ENCODE assay signal across 8 cellular contexts in genomic region chr10:24723788-24724380, GRCh38. TPM values are rescaled to one million over a fixed set of nuclear protein-coding genes. Genes with fewer than 3 reads are reported as not detected.
DNase-seq lines count a peak whose midpoint lies in the region; ATAC-seq lines count a peak whose summit lies in the region.

ARHGAP21 (minus strand) TSS chr10:24723887; CDS start chr10:24721899, 1,988 bp downstream.

- no peaks in the 10 kb centered on the region for H3K9me3 Mint-ChIP-seq in activated T-helper 17 cell treated with anti-CD3 and anti-CD28 coated beads, Interleukin-2, amount 50 U/mL, for 72 hours

- H3K4me1 Mint-ChIP-seq in activated T-helper 17 cell treated with anti-CD3 and anti-CD28 coated beads, Interleukin-2, amount 50 U/mL, for 72 hours = no peaks in the 10 kb centered on the region

- peak; percentile 4 for ATAC-seq in HG02981 (IDR thresholded peaks at IDR 0.05; ENCODE audit: unreplicated experiment)
- peak; percentile 33 for ATAC-seq in activated T-helper 17 cell treated with anti-CD3 and anti-CD28 coated beads, Interleukin-2, amount 50 U/mL, for 72 hours (replicated peaks)

- H3K27ac ChIP-seq in substantia nigra (ENCODE audit: low read depth, low read length, poor library complexity, severe bottlenecking) = peak within 1 kb of the TSS; percentile 100

- peak; percentile 2 for DNase-seq in activated CD4-positive, CD25-positive, alpha-beta regulatory T cell treated with anti-CD3 and anti-CD28 coated beads, Interleukin-2, amount 50 U/mL, for 16 hours (ENCODE audit: low read depth, low spot score)
- no peak for DNase-seq in activated CD4-positive, CD25-positive, alpha-beta regulatory T cell (lab: John Stamatoyannopoulos, UW)
- peak; percentile 31 for DNase-seq in NCI-H526 treated with DMSO at 0.1 percent for 48 hours (lab: John Stamatoyannopoulos, UW)
- peak; percentile 83 for DNase-seq in fibroblast of gingiva (ENCODE audit: low read depth)
- DNase-seq in myocyte (ENCODE audit: low read depth) = peak; percentile 79
- peak in 46 of 49 donors; percentile 27 to 88 (median 70) for DNase-seq in substantia nigra (lab: John Stamatoyannopoulos, UW)

- peak within 1 kb of the TSS; percentile 89 for H3K27ac Mint-ChIP-seq in activated T-helper 17 cell treated with anti-CD3 and anti-CD28 coated beads, Interleukin-2, amount 50 U/mL, for 72 hours

- peak within 1 kb of the TSS; percentile 88 for H3K4me3 Mint-ChIP-seq in activated T-helper 17 cell treated with anti-CD3 and anti-CD28 coated beads, Interleukin-2, amount 50 U/mL, for 72 hours

- H3K27me3 Mint-ChIP-seq in activated T-helper 17 cell treated with anti-CD3 and anti-CD28 coated beads, Interleukin-2, amount 50 U/mL, for 72 hours = no peaks in the 10 kb centered on the region

- H3K36me3 Mint-ChIP-seq in activated T-helper 17 cell treated with anti-CD3 and anti-CD28 coated beads, Interleukin-2, amount 50 U/mL, for 72 hours (ENCODE audit: low read depth) = peaks cover 17% of the 10 kb centered on the region

RNA-seq across cellular contexts. Expression of gene ARHGAP21, which starts in this region (rescaled TPM):
- total RNA-seq in activated T-helper 17 cell treated with anti-CD3 and anti-CD28 coated beads, Interleukin-2, amount 50 U/mL, for 72 hours = 10 to 100 TPM; 28.9 to 30.5 TPM
- total RNA-seq in myocyte = 35.6 and 50.0 TPM in 2 replicates
- polyA plus RNA-seq in myocyte (2012) = 20.8 TPM

Comparison
In these comparisons a context has a peak if more than half of its experiments do, and no peak if none do; other contexts are left out.
1. DNase-seq: peak in activated CD4-positive, CD25-positive, alpha-beta regulatory T cell treated with anti-CD3 and anti-CD28 coated beads, Interleukin-2, amount 50 U/mL, for 16 hours (single experiment), NCI-H526 treated with DMSO at 0.1 percent for 48 hours (single experiment), fibroblast of gingiva (single experiment), myocyte (single experiment) and substantia nigra (46 of 49); none in activated CD4-positive, CD25-positive, alpha-beta regulatory T cell (0 of 4).